Comparison of ENCODE assay signal across 1 cellular context in genomic region chr2:55056024-55056521, GRCh38.
A peak's percentile ranks its signal among the peaks of the same experiment; 100 is the strongest.
TF ChIP-seq lines count a peak whose summit lies in the region.

No MANE protein-coding gene starts in this region.

TF ChIP-seq in K562, 482 proteins besides CTCF, POLR2A, EP300 and RAD21 (continued from another document):
- peak; percentile 28 for TF ChIP-seq TFE3 (CRISPR knock-in tag; IDR thresholded peaks at IDR 0.05)
- TF ChIP-seq JUND (IDR thresholded peaks at IDR 0.05; ENCODE audit: borderline replicate concordance, low read depth, low read length): peak; percentile 98
- TF ChIP-seq JUND (tag; IDR thresholded peaks at IDR 0.05; ENCODE audit: borderline replicate concordance, low read depth, low read length): peak; percentile 95; the same call in 2 of the 3 replicates
- TF ChIP-seq C11orf30 (IDR thresholded peaks at IDR 0.05; ENCODE audit: low read depth): no peak
- no peak for TF ChIP-seq WHSC1 (IDR thresholded peaks at IDR 0.05; ENCODE audit: low read length)
- TF ChIP-seq MAFK (IDR thresholded peaks at IDR 0.05; ENCODE audit: low read length): no peak
- TF ChIP-seq PHF20 (IDR thresholded peaks at IDR 0.05; ENCODE audit: partially characterized antibody): no peak
